In genomic region chr3:129120254-129121004, GRCh38 we compare ENCODE assay signal across 1 cellular context.
A peak's percentile ranks its signal among the peaks of the same experiment; 100 is the strongest.
TF ChIP-seq lines count a peak whose summit lies in the region.

No MANE protein-coding gene starts in this region.

TF ChIP-seq in HepG2, 621 proteins besides CTCF, POLR2A, EP300 and RAD21 (continued from another document):
- TF ChIP-seq PAXIP1 (CRISPR knock-in tag; conservative IDR thresholded peaks at IDR 0.05): peak; percentile 61
- no peak for TF ChIP-seq HES4 (CRISPR knock-in tag; IDR thresholded peaks at IDR 0.05; ENCODE audit: borderline replicate concordance)
- no peak for TF ChIP-seq NFYB (CRISPR knock-in tag; IDR thresholded peaks at IDR 0.05)
- TF ChIP-seq RXRB (CRISPR knock-in tag; IDR thresholded peaks at IDR 0.05; ENCODE audit: borderline replicate concordance): no peak
- TF ChIP-seq CHD4 (IDR thresholded peaks at IDR 0.05; ENCODE audit: borderline replicate concordance, low read length): no peak
- TF ChIP-seq ZNF383 (CRISPR knock-in tag; IDR thresholded peaks at IDR 0.05; ENCODE audit: borderline replicate concordance): no peak
- TF ChIP-seq ZNF17 (CRISPR knock-in tag; IDR thresholded peaks at IDR 0.05): no peak
- no peak for TF ChIP-seq RNF219 (CRISPR knock-in tag; IDR thresholded peaks at IDR 0.05)
- TF ChIP-seq ZNF362 (CRISPR knock-in tag; IDR thresholded peaks at IDR 0.05; ENCODE audit: borderline replicate concordance): no peak
- TF ChIP-seq ZNF333 (CRISPR knock-in tag; IDR thresholded peaks at IDR 0.05; ENCODE audit: borderline replicate concordance): no peak
- TF ChIP-seq CCAR2 (optimal IDR thresholded peaks at IDR 0.05; ENCODE audit: low read depth, low read length): no peak
- no peak for TF ChIP-seq HDAC6 (IDR thresholded peaks at IDR 0.05; ENCODE audit: low read depth, low read length)
- TF ChIP-seq ZNF777 (CRISPR knock-in tag; IDR thresholded peaks at IDR 0.05): no peak
- no peak for TF ChIP-seq IRF9 (CRISPR knock-in tag; IDR thresholded peaks at IDR 0.05; ENCODE audit: borderline replicate concordance)
- no peak for TF ChIP-seq KLF13 (CRISPR knock-in tag; IDR thresholded peaks at IDR 0.05)
- no peak for TF ChIP-seq STAT5B (CRISPR knock-in tag; IDR thresholded peaks at IDR 0.05)
- no peak for TF ChIP-seq KAT2B (IDR thresholded peaks at IDR 0.05; ENCODE audit: borderline replicate concordance, low read depth, low read length)
- no peak for TF ChIP-seq TRIM22 (IDR thresholded peaks at IDR 0.05)
- no peak for TF ChIP-seq CC2D1A (CRISPR knock-in tag; IDR thresholded peaks at IDR 0.05)
- TF ChIP-seq NFIC (IDR thresholded peaks at IDR 0.05; ENCODE audit: low read length): no peak
- no peak for TF ChIP-seq NR2C2 (CRISPR knock-in tag; IDR thresholded peaks at IDR 0.05; ENCODE audit: borderline replicate concordance)
- TF ChIP-seq ZNF225 (CRISPR knock-in tag; IDR thresholded peaks at IDR 0.05): no peak
- TF ChIP-seq MYPOP (CRISPR knock-in tag; IDR thresholded peaks at IDR 0.05): no peak
- TF ChIP-seq DMTF1 (CRISPR knock-in tag; IDR thresholded peaks at IDR 0.05): no peak
- TF ChIP-seq AHR (CRISPR knock-in tag; IDR thresholded peaks at IDR 0.05): no peak
- no peak for TF ChIP-seq ZBTB3 (CRISPR knock-in tag; IDR thresholded peaks at IDR 0.05; ENCODE audit: borderline replicate concordance, low read depth)
